In genomic region chr1:116568925-116569490, GRCh38 we compare ENCODE assay signal across 10 cellular contexts. TPM values are rescaled to one million over a fixed set of nuclear protein-coding genes. Genes with fewer than 3 reads are reported as not detected.
A peak's percentile ranks its signal among the peaks of the same experiment; 100 is the strongest.
DNase-seq lines count a peak whose midpoint lies in the region; ATAC-seq and TF ChIP-seq lines count a peak whose summit lies in the region.
"Had no signal": no experiment of that assay in that cellular context is flagged by ENCODE, and none has a peak within 500 bp of the region (broad histone marks: within the 10 kb centered on the region; RNA-seq: fewer than 3 reads in every experiment).

No MANE protein-coding gene starts in this region.

- no peak for TF ChIP-seq CTCF in left ventricle myocardium inferior (IDR thresholded peaks at IDR 0.05; ENCODE audit: borderline replicate concordance)
- TF ChIP-seq CTCF in PC-9 (conservative IDR thresholded peaks at IDR 0.05), result no peak
- no peak for TF ChIP-seq CTCF in upper lobe of left lung (IDR thresholded peaks at IDR 0.05)

- TF ChIP-seq EP300 in upper lobe of left lung (IDR thresholded peaks at IDR 0.05), result no peak

- H3K27me3 ChIP-seq in left ventricle myocardium inferior (ENCODE audit: low read depth) (no peaks in the 10 kb centered on the region), PC-9 (ENCODE audit: insufficient read depth, low read depth) (no peaks in the 10 kb centered on the region), upper lobe of left lung (no peaks in the 10 kb centered on the region)

- POLR2A ChIA-PET in PC-9 (lab: Charles Lee; ENCODE audit: unreplicated experiment), result interaction anchor here (0.9 kb wide), 1 partner anchor 12 kb away, joined by 6 read pairs; no protein-coding TSS in a partner anchor

- ATAC-seq in left cardiac atrium, result no peak
- no peak for ATAC-seq in upper lobe of left lung (ENCODE audit: low FRiP score in 2 of 2)
- ATAC-seq in GM19023 (IDR thresholded peaks at IDR 0.05; ENCODE audit: unreplicated experiment), result no peak

- H2AFZ ChIP-seq in PC-9, result no peak overlapping the region

- no peak for TF ChIP-seq POLR2A in upper lobe of left lung (IDR thresholded peaks at IDR 0.05)

- H3K9me3 ChIP-seq in left ventricle myocardium inferior (replicated peaks) (peaks cover under 1% of the 10 kb centered on the region), PC-9 (ENCODE audit: insufficient read depth, low read depth) (peaks cover 7% of the 10 kb centered on the region), upper lobe of left lung (no peaks in the 10 kb centered on the region)
- H3K9me3 ChIP-seq: psoas muscle had no signal

- intact Hi-C loops in left ventricle myocardium inferior (cut with micrococcal nuclease), result no loop called here
- intact Hi-C loops in left cardiac atrium (cut with DNase I), result no loop called here
- intact Hi-C loops in PC-9 (cut with micrococcal nuclease; ENCODE audit: unreplicated experiment), result loop anchor here (10.0 kb wide), 1 partner anchor 1014 kb away; no protein-coding TSS in a partner anchor

- peaks cover 65% of the 10 kb centered on the region for H3K79me2 ChIP-seq in PC-9 (ENCODE audit: low read depth)

- H3K4me3 ChIP-seq in left ventricle myocardium inferior (peak overlapping the region; percentile 88), PC-9 (peak overlapping the region; percentile 85), upper lobe of left lung (peak overlapping the region in 3 of 4 donors; percentile 77 to 88 (median 83))

- H4K20me1 ChIP-seq in PC-9 (ENCODE audit: insufficient read depth), result peaks cover 23% of the 10 kb centered on the region; the same call in 1 of the 2 replicates

- 95 to 100% methylated on average over 2 of the region's 2 CpGs for WGBS in upper lobe of left lung, 2 donors

- peak overlapping the region; percentile 42 for H3K27ac ChIP-seq in left ventricle myocardium inferior (replicated peaks)
- H3K27ac ChIP-seq in PC-9, result no peak overlapping the region; the same call in 1 of the 2 replicates
- peak overlapping the region in 1 of 4 donors; percentile 100 for H3K27ac ChIP-seq in upper lobe of left lung

- CTCF ChIA-PET in PC-9 (lab: Charles Lee), result interaction anchor here (0.6 kb wide), 1 partner anchor 376 kb away, joined by 3 read pairs; no protein-coding TSS in a partner anchor

- H3K36me3 ChIP-seq in left ventricle myocardium inferior, result peaks cover under 1% of the 10 kb centered on the region
- H3K36me3 ChIP-seq in PC-9 (ENCODE audit: low read depth), result peaks cover 41% of the 10 kb centered on the region
- H3K36me3 ChIP-seq in upper lobe of left lung, result no peaks in the 10 kb centered on the region

- peak overlapping the region; percentile 94 for H3K4me2 ChIP-seq in PC-9

- DNase-seq in left ventricle myocardium inferior (no peak), left cardiac atrium (no peak), PC-9 (no peak), foreskin melanocyte (peak; percentile 50), upper lobe of left lung (no peak), kidney tubule cell (ENCODE audit: low spot score) (no peak), SKM-1 (lab: John Stamatoyannopoulos, UW; ENCODE audit: unreplicated experiment) (no peak)
- DNase-seq: COR-L47 had no signal

- BruUV-seq in PC-9 (replicated peaks; lab: Mats Ljungman, UMichigan), result no TSS peak

- H3F3A ChIP-seq in PC-9 (ENCODE audit: insufficient read depth, low read depth), result peaks cover 14% of the 10 kb centered on the region; the same call in 1 of the 2 replicates

- no peaks in the 10 kb centered on the region for H3K9me2 ChIP-seq in PC-9 (ENCODE audit: insufficient read depth)

- H3K4me1 ChIP-seq in left ventricle myocardium inferior, result peaks cover 84% of the 10 kb centered on the region
- peaks cover 37% of the 10 kb centered on the region for H3K4me1 ChIP-seq in PC-9 (replicated peaks; ENCODE audit: insufficient read depth)
- peaks cover 24 to 49% (median 30%) of the 10 kb centered on the region in 4 donors for H3K4me1 ChIP-seq in upper lobe of left lung
- H3K4me1 ChIP-seq: psoas muscle had no signal

RNA-seq across cellular contexts. Expression of gene CD58, which starts 1.8 kb away (rescaled TPM):
- 32.2 TPM for total RNA-seq in left ventricle myocardium inferior
- total RNA-seq in left cardiac atrium, result 10 to 100 TPM; 19.6 to 21.1 TPM
- 15.9 and 23.6 TPM in 2 replicates for total RNA-seq in PC-9 (2021)
- total RNA-seq in upper lobe of left lung, result 10 to 100 TPM; 17.8 to 52.0 (median 32.4) TPM
